9 cellular contexts compared by ENCODE assay signal in genomic region chr4:115113382-115114106, GRCh38. TPM values are rescaled to one million over a fixed set of nuclear protein-coding genes. Genes with fewer than 3 reads are reported as not detected.
DNase-seq lines count a peak whose midpoint lies in the region; ATAC-seq, FAIRE-seq and TF ChIP-seq lines count a peak whose summit lies in the region.
"Had no signal": no experiment of that assay in that cellular context is flagged by ENCODE, and none has a peak within 500 bp of the region (broad histone marks: within the 10 kb centered on the region; RNA-seq: fewer than 3 reads in every experiment).

Gene NDST4 (minus strand): TSS chr4:115113620. CDS start chr4:115077036, 36,584 bp downstream.

- H3K27ac ChIP-seq in HUES64 (ENCODE audit: low read depth, low read length) (no peak within 1 kb of the TSS), RWPE2 (ENCODE audit: poor library complexity, severe bottlenecking) (no peak within 1 kb of the TSS), stomach smooth muscle (ENCODE audit: low read length) (no peak within 1 kb of the TSS), kidney (ENCODE audit: low read depth in 2 of 2, low read length in 2 of 2) (no peak within 1 kb of the TSS)
- H3K27ac ChIP-seq in CD8-positive, alpha-beta T cell (ENCODE audit: low read depth, low read length), result no peak within 1 kb of the TSS

- H3K4me3 ChIP-seq in HUES64 (ENCODE audit: low read length), result peak within 1 kb of the TSS; percentile 14; the same call in 1 of the 2 replicates
- H3K4me3 ChIP-seq in RWPE2 (ENCODE audit: severe bottlenecking), result no peak within 1 kb of the TSS
- peak within 1 kb of the TSS; percentile 26 to 64 for H3K4me3 ChIP-seq in stomach smooth muscle (ENCODE audit: low read length in 2 of 2)
- H3K4me3 ChIP-seq in CD8-positive, alpha-beta T cell (ENCODE audit: low read depth, low read length), result no peak within 1 kb of the TSS
- no peak within 1 kb of the TSS for H3K4me3 ChIP-seq in kidney (ENCODE audit: low read length in 2 of 2)

- H3K27me3 Mint-ChIP-seq in CD8-positive, alpha-beta T cell (ENCODE audit: low read depth), result no peaks in the 10 kb centered on the region

- 89% methylated on average over 13 of the region's 13 CpGs for WGBS in HUES64

- H3K9me3 ChIP-seq in HUES64 (ENCODE audit: insufficient read depth, low read depth, low read length), result no peaks in the 10 kb centered on the region
- no peaks in the 10 kb centered on the region for H3K9me3 ChIP-seq in RWPE2 (ENCODE audit: severe bottlenecking)
- H3K9me3 ChIP-seq in stomach smooth muscle (ENCODE audit: control insufficient read depth in 2 of 2, low read length in 2 of 2), result no peaks in the 10 kb centered on the region
- no peaks in the 10 kb centered on the region for H3K9me3 ChIP-seq in CD8-positive, alpha-beta T cell (ENCODE audit: low read length)
- no peaks in the 10 kb centered on the region for H3K9me3 ChIP-seq in kidney (ENCODE audit: control insufficient read depth in 1 of 2, low read length in 2 of 2)
- H3K9me3 ChIP-seq: spleen had no signal

- H3K9ac ChIP-seq in HUES64 (ENCODE audit: low read depth, low read length) (no peak within 1 kb of the TSS), stomach smooth muscle (ENCODE audit: low read length in 2 of 2) (peak within 1 kb of the TSS in 1 of 2 donors; percentile 13), kidney (ENCODE audit: low read length in 2 of 2) (no peak within 1 kb of the TSS)

- no peaks in the 10 kb centered on the region for H3K4me1 Mint-ChIP-seq in CD8-positive, alpha-beta T cell (ENCODE audit: low read depth)

- no peak for DNase-seq in RWPE2 (ENCODE audit: low spot score)
- DNase-seq in globus pallidus (ENCODE audit: low spot score), result peak; percentile 7
- no peak for DNase-seq in CD8-positive, alpha-beta T cell
- DNase-seq in NOMO-1 treated with dmso at 0.1 percent for 144 hours (lab: John Stamatoyannopoulos, UW; ENCODE audit: unreplicated experiment), result no peak
- no peak for DNase-seq in kidney
- DNase-seq: spleen had no signal

- H3K9me3 Mint-ChIP-seq in CD8-positive, alpha-beta T cell, result no peaks in the 10 kb centered on the region

- CTCF ChIA-PET in CD8-positive, alpha-beta T cell (lab: Charles Lee), result no interaction called here

- TF ChIP-seq CTCF in RWPE2 (IDR thresholded peaks at IDR 0.05; ENCODE audit: poor library complexity, severe bottlenecking), result no peak
- no peak for TF ChIP-seq CTCF in CD8-positive, alpha-beta T cell (IDR thresholded peaks at IDR 0.05)
- TF ChIP-seq CTCF in kidney (IDR thresholded peaks at IDR 0.05; ENCODE audit: borderline replicate concordance, extremely low read depth, insufficient read depth), result no peak

- no peak within 1 kb of the TSS for H3K4me3 Mint-ChIP-seq in CD8-positive, alpha-beta T cell

- intact Hi-C loops in CD8-positive, alpha-beta T cell (cut with DNase I, micrococcal nuclease), result no loop called here
- intact Hi-C loops in kidney (cut with DNase I), result no loop called here

- H3K36me3 ChIP-seq in HUES64 (ENCODE audit: insufficient read depth, low read length) (no peaks in the 10 kb centered on the region), RWPE2 (ENCODE audit: low read depth) (no peaks in the 10 kb centered on the region), stomach smooth muscle (ENCODE audit: control insufficient read depth in 2 of 2, insufficient read depth in 2 of 2, low read length in 2 of 2) (no peaks in the 10 kb centered on the region), kidney (ENCODE audit: control insufficient read depth in 1 of 2, insufficient read depth in 2 of 2, low read length in 2 of 2) (no peaks in the 10 kb centered on the region)
- no peaks in the 10 kb centered on the region for H3K36me3 ChIP-seq in CD8-positive, alpha-beta T cell (ENCODE audit: insufficient read depth, low read length)
- H3K36me3 ChIP-seq: spleen had no signal

- POLR2A ChIA-PET in CD8-positive, alpha-beta T cell (lab: Charles Lee), result no interaction called here

- H3K4me1 ChIP-seq in HUES64 (ENCODE audit: insufficient read depth, low read length), result peaks cover 16% of the 10 kb centered on the region; the same call in 1 of the 2 replicates
- no peaks in the 10 kb centered on the region for H3K4me1 ChIP-seq in RWPE2 (ENCODE audit: insufficient read depth, poor library complexity, severe bottlenecking)
- H3K4me1 ChIP-seq in stomach smooth muscle (ENCODE audit: control insufficient read depth, insufficient read depth, low read length), result no peaks in the 10 kb centered on the region
- H3K4me1 ChIP-seq in CD8-positive, alpha-beta T cell (ENCODE audit: insufficient read depth, low read length), result no peaks in the 10 kb centered on the region
- H3K4me1 ChIP-seq in kidney (ENCODE audit: control insufficient read depth in 1 of 2, insufficient read depth in 1 of 2, low read depth in 1 of 2, low read length in 2 of 2), result no peaks in the 10 kb centered on the region
- H3K4me1 ChIP-seq: spleen had no signal

- no peaks in the 10 kb centered on the region for H3K27me3 ChIP-seq in HUES64 (ENCODE audit: insufficient read depth, low read length)
- peaks cover 35% of the 10 kb centered on the region for H3K27me3 ChIP-seq in RWPE2 (ENCODE audit: insufficient read depth, poor library complexity, severe bottlenecking)
- H3K27me3 ChIP-seq in stomach smooth muscle (ENCODE audit: control insufficient read depth in 1 of 2, insufficient read depth in 2 of 2, low read length in 2 of 2), result no peaks in the 10 kb centered on the region
- H3K27me3 ChIP-seq in CD8-positive, alpha-beta T cell (ENCODE audit: insufficient read depth, low read length), result no peaks in the 10 kb centered on the region
- H3K27me3 ChIP-seq: spleen had no signal

- no peaks in the 10 kb centered on the region for H3K36me3 Mint-ChIP-seq in CD8-positive, alpha-beta T cell

- no peak for FAIRE-seq in kidney (lab: Jason Lieb, UNC)
- FAIRE-seq: colon had no signal

- no peak within 1 kb of the TSS for H3K27ac Mint-ChIP-seq in CD8-positive, alpha-beta T cell

- peak; percentile 75 for ATAC-seq in RWPE2 (ENCODE audit: low read depth)
- ATAC-seq in CD8-positive, alpha-beta T cell, result no peak

RNA-seq across cellular contexts. Expression of gene NDST4, which starts in this region (rescaled TPM):
- polyA plus RNA-seq in HUES64 (2013, experiment 1 of 2), result 0.85 TPM
- polyA plus RNA-seq in HUES64 (2013, experiment 2 of 2), result 1.1 TPM
- not detected for total RNA-seq in CD8-positive, alpha-beta T cell
- total RNA-seq in kidney, result not detected
- not detected for polyA plus RNA-seq in kidney (ENCODE audit: insufficient read depth, low read depth, low replicate concordance)

Comparison
In these comparisons a context has a peak if more than half of its experiments do, and no peak if none do; other contexts are left out.
1. H3K4me3 ChIP-seq: peak in HUES64 (single experiment) and stomach smooth muscle (2 of 2); none in RWPE2 (single experiment), CD8-positive, alpha-beta T cell (single experiment) and kidney (0 of 2).